ENCODE assay signal across 8 cellular contexts in genomic region chr2:230924470-230925341, GRCh38. TPM values are rescaled to one million over a fixed set of nuclear protein-coding genes. Genes with fewer than 3 reads are reported as not detected.
DNase-seq lines count a peak whose midpoint lies in the region; ATAC-seq and TF ChIP-seq lines count a peak whose summit lies in the region.

GPR55 (minus strand) TSS chr2:230925242; CDS start chr2:230910962, 14,280 bp downstream.

- intact Hi-C loops in prostate gland (cut with DNase I) = no loop called here

- H3K4me1 ChIP-seq in prostate gland (replicated peaks) = no peaks in the 10 kb centered on the region

- H3K27me3 ChIP-seq in prostate gland (replicated peaks; ENCODE audit: insufficient read depth) = no peaks in the 10 kb centered on the region

- no peaks in the 10 kb centered on the region for H3K9me3 ChIP-seq in prostate gland

- no peak for TF ChIP-seq POLR2A in prostate gland (IDR thresholded peaks at IDR 0.05)

- no peak within 1 kb of the TSS for H3K4me3 ChIP-seq in prostate gland

- DNase-seq in CD1c-positive myeloid dendritic cell (ENCODE audit: extremely low spot score) (peak; percentile 95), GM19240 (ENCODE audit: insufficient read length, low spot score) (peak; percentile 43), NCI-H2196 (lab: John Stamatoyannopoulos, UW; ENCODE audit: unreplicated experiment) (no peak), prostate gland (ENCODE audit: low spot score) (no peak)
- peak; percentile 30 for DNase-seq in effector CD4-positive, alpha-beta T cell
- DNase-seq in stimulated activated CD4-positive, alpha-beta T cell treated with anti-CD3 and anti-CD28 coated beads, Interleukin-1b, Interleukin-23, amount 100 ng/mL, for 48 hours = peak; percentile 86

- 87% methylated on average over 26 of the region's 26 CpGs for WGBS in prostate gland

- no peaks in the 10 kb centered on the region for H3K36me3 ChIP-seq in prostate gland

- no peak within 1 kb of the TSS for H3K27ac ChIP-seq in prostate gland

- peak; percentile 44 for ATAC-seq in HG03342 (IDR thresholded peaks at IDR 0.05; ENCODE audit: unreplicated experiment)
- ATAC-seq in activated CD4-positive, CD25-positive, alpha-beta regulatory T cell treated with anti-CD3 and anti-CD28 coated beads, Interleukin-2, amount 50 U/mL, for 24 hours = peak; percentile 63 to 67

- TF ChIP-seq CTCF in prostate gland (IDR thresholded peaks at IDR 0.05) = no peak

RNA-seq across cellular contexts. Expression of gene GPR55, which starts in this region (rescaled TPM):
- 1 to 10 TPM in 1 of 2 donors, under 1 TPM in 1; 0.77 to 3.0 TPM for total RNA-seq in prostate gland

Comparison
In these comparisons a context has a peak if more than half of its experiments do, and no peak if none do; other contexts are left out.
1. DNase-seq: peak in CD1c-positive myeloid dendritic cell (single experiment), GM19240 (single experiment), effector CD4-positive, alpha-beta T cell (single experiment) and stimulated activated CD4-positive, alpha-beta T cell treated with anti-CD3 and anti-CD28 coated beads, Interleukin-1b, Interleukin-23, amount 100 ng/mL, for 48 hours (single experiment); none in NCI-H2196 (single experiment) and prostate gland (single experiment).